Comparison of ENCODE assay signal across 1 cellular context in genomic region chr16:30698139-30698815, GRCh38.
A peak's percentile ranks its signal among the peaks of the same experiment; 100 is the strongest.
TF ChIP-seq lines count a peak whose summit lies in the region.

No MANE protein-coding gene starts in this region.

TF ChIP-seq in K562, 482 proteins besides CTCF, POLR2A, EP300 and RAD21 (continued from another document and continues in another):
- peak; percentile 65; the same call in 1 of the 2 replicates for TF ChIP-seq MAFF (IDR thresholded peaks at IDR 0.05; ENCODE audit: low read length)
- 0 out of 2 replicates have a peak, but pooled peaks have one; percentile 42 for TF ChIP-seq NCOA1 (IDR thresholded peaks at IDR 0.05; ENCODE audit: low read depth)
- TF ChIP-seq MEIS2 (IDR thresholded peaks at IDR 0.05; ENCODE audit: partially characterized antibody), result peak; percentile 85
- no peak for TF ChIP-seq ZBTB43 (CRISPR knock-in tag; IDR thresholded peaks at IDR 0.05)
- no peak for TF ChIP-seq ZFP1 (CRISPR knock-in tag; IDR thresholded peaks at IDR 0.05)
- no peak for TF ChIP-seq SRSF3 (IDR thresholded peaks at IDR 0.05; ENCODE audit: insufficient read depth, low read length)
- peak; percentile 44; the same call in 1 of the 2 replicates for TF ChIP-seq MEF2D (tag; conservative IDR thresholded peaks at IDR 0.05; ENCODE audit: low read depth)
- no peak; the same call in 1 of the 2 replicates for TF ChIP-seq PHF21A (IDR thresholded peaks at IDR 0.05; ENCODE audit: borderline replicate concordance, low read depth)
- TF ChIP-seq REST (CRISPR knock-in tag; IDR thresholded peaks at IDR 0.05; ENCODE audit: low read depth), result peak; percentile 70; the same call in 1 of the 2 replicates
- TF ChIP-seq MAZ (CRISPR knock-in tag; conservative IDR thresholded peaks at IDR 0.05 in 1 of 2, IDR thresholded peaks at IDR 0.05 in 1 of 2), result peak; percentile 98 to 99
- no peak for TF ChIP-seq STAT5B (CRISPR knock-in tag; IDR thresholded peaks at IDR 0.05)
- TF ChIP-seq AFF1 (IDR thresholded peaks at IDR 0.05; ENCODE audit: low read depth in 1 of 2, partially characterized antibody in 2 of 2), result peak in 1 of 2 experiments; percentile 71
- peak; percentile 91 for TF ChIP-seq TAF9B (IDR thresholded peaks at IDR 0.05; ENCODE audit: partially characterized antibody)
- peak; percentile 57; the same call in 1 of the 2 replicates for TF ChIP-seq NKRF (IDR thresholded peaks at IDR 0.05; ENCODE audit: borderline replicate concordance)
- TF ChIP-seq SFPQ (IDR thresholded peaks at IDR 0.05; ENCODE audit: low read depth, low read length), result no peak
- TF ChIP-seq NR0B1 (IDR thresholded peaks at IDR 0.05; ENCODE audit: partially characterized antibody), result no peak
- TF ChIP-seq KHSRP (IDR thresholded peaks at IDR 0.05), result no peak
- TF ChIP-seq TRIM24 (IDR thresholded peaks at IDR 0.05), result peak in 1 of 2 experiments; percentile 69; a peak in 1 of 4 replicates
- TF ChIP-seq SP2 (IDR thresholded peaks at IDR 0.05; ENCODE audit: extremely low read depth, low read depth, low read length, poor library complexity, severe bottlenecking), result no peak
- TF ChIP-seq POLR2AphosphoS5 (IDR thresholded peaks at IDR 0.05; ENCODE audit: control insufficient read depth, insufficient read depth, low read depth, low read length), result peak; percentile 71; the same call in 1 of the 2 replicates
- TF ChIP-seq, protein P1, sequence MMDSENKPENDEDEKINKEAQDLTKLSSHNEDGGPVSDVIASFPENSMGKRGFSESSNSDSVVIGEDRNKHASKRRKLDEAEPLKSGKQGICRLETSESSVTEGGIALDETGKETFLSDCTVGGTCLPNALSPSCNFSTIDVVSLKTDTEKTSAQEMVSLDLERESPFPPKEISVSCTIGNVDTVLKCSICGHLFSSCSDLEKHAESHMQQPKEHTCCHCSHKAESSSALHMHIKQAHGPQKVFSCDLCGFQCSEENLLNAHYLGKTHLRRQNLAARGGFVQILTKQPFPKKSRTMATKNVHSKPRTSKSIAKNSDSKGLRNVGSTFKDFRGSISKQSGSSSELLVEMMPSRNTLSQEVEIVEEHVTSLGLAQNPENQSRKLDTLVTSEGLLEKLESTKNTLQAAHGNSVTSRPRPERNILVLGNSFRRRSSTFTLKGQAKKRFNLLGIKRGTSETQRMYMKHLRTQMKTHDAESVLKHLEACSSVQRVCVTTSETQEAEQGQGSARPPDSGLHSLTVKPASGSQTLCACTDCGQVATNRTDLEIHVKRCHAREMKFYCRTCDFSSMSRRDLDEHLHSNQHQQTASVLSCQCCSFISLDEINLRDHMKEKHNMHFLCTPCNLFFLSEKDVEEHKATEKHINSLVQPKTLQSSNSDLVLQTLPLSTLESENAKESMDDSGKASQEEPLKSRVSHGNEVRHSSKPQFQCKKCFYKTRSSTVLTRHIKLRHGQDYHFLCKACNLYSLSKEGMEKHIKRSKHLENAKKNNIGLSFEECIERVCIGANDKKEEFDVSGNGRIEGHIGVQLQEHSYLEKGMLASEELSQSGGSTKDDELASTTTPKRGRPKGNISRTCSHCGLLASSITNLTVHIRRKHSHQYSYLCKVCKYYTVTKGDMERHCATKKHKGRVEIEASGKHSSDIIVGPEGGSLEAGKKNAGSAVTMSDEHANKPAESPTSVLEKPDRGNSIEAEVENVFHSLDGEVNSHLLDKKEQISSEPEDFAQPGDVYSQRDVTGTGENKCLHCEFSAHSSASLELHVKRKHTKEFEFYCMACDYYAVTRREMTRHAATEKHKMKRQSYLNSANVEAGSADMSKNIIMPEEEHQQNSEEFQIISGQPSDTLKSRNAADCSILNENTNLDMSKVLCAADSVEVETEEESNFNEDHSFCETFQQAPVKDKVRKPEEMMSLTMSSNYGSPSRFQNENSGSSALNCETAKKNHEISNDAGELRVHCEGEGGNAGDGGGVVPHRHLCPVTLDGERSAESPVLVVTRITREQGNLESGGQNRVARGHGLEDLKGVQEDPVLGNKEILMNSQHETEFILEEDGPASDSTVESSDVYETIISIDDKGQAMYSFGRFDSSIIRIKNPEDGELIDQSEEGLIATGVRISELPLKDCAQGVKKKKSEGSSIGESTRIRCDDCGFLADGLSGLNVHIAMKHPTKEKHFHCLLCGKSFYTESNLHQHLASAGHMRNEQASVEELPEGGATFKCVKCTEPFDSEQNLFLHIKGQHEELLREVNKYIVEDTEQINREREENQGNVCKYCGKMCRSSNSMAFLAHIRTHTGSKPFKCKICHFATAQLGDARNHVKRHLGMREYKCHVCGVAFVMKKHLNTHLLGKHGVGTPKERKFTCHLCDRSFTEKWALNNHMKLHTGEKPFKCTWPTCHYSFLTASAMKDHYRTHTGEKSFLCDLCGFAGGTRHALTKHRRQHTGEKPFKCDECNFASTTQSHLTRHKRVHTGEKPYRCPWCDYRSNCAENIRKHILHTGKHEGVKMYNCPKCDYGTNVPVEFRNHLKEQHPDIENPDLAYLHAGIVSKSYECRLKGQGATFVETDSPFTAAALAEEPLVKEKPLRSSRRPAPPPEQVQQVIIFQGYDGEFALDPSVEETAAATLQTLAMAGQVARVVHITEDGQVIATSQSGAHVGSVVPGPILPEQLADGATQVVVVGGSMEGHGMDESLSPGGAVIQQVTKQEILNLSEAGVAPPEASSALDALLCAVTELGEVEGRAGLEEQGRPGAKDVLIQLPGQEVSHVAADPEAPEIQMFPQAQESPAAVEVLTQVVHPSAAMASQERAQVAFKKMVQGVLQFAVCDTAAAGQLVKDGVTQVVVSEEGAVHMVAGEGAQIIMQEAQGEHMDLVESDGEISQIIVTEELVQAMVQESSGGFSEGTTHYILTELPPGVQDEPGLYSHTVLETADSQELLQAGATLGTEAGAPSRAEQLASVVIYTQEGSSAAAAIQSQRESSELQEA (IDR thresholded peaks at IDR 0.05; ENCODE audit: low read depth), result no peak; the same call in 1 of the 2 replicates
- TF ChIP-seq, protein P2, sequence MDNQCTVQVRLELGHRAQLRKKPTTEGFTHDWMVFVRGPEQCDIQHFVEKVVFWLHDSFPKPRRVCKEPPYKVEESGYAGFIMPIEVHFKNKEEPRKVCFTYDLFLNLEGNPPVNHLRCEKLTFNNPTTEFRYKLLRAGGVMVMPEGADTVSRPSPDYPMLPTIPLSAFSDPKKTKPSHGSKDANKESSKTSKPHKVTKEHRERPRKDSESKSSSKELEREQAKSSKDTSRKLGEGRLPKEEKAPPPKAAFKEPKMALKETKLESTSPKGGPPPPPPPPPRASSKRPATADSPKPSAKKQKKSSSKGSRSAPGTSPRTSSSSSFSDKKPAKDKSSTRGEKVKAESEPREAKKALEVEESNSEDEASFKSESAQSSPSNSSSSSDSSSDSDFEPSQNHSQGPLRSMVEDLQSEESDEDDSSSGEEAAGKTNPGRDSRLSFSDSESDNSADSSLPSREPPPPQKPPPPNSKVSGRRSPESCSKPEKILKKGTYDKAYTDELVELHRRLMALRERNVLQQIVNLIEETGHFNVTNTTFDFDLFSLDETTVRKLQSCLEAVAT (IDR thresholded peaks at IDR 0.05), result peak in 1 of 2 experiments; percentile 12; a peak in 1 of 4 replicates
- TF ChIP-seq TBP (optimal IDR thresholded peaks at IDR 0.05; ENCODE audit: low read depth, low read length), result peak; percentile 94
- peak; percentile 81 for TF ChIP-seq FIP1L1 (IDR thresholded peaks at IDR 0.05; ENCODE audit: low read depth, low read length, poor library complexity, severe bottlenecking)
- TF ChIP-seq GATAD2B (IDR thresholded peaks at IDR 0.05; ENCODE audit: borderline replicate concordance), result peak; percentile 62
- peak; percentile 83 for TF ChIP-seq POLR2B (IDR thresholded peaks at IDR 0.05; ENCODE audit: low read depth, partially characterized antibody)
